In genomic region chr17:16468428-16468992, GRCh38 we compare ENCODE assay signal across 22 cellular contexts.
"Had no signal": no experiment of that assay in that cellular context is flagged by ENCODE, and none has a peak within 500 bp of the region (broad histone marks: within the 10 kb centered on the region; RNA-seq: fewer than 3 reads in every experiment).

No MANE protein-coding gene starts in this region.

- ATAC-seq: activated CD8-positive, alpha-beta memory T cell treated with anti-CD3 and anti-CD28 coated beads, Interleukin-2, amount 10 ng/mL, durations not matched to agents 7 days and 5 days; SK-N-SH treated with all-trans-retinoic acid at 6 μM for 48 hours had no signal

- FAIRE-seq: RCC 7860 had no signal

- H3K9ac ChIP-seq: KMS-11 had no signal

- H3K27ac ChIP-seq: KMS-11, SJSA1 had no signal

- DNase-seq: activated B cell treated with CpG ODN at 0.5 μM for 24 hours; activated CD4-positive, alpha-beta T cell treated with anti-CD3 and anti-CD28 coated beads for 1 hour; activated CD4-positive, alpha-beta T cell treated with anti-CD3 and anti-CD28 coated beads, Interleukin-2, amount 10 ng/mL, durations not matched to agents 24 days and 14 days; activated CD4-positive, alpha-beta T cell treated with anti-CD3 and anti-CD28 coated beads, Interleukin-2, amount 50 U/mL, for 48 hours; activated CD8-positive, alpha-beta memory T cell treated with anti-CD3 and anti-CD28 coated beads, Interleukin-2, amount 10 ng/mL, durations not matched to agents 7 days and 5 days; activated effector memory CD4-positive, alpha-beta T cell treated with anti-CD3 and anti-CD28 coated beads, Interleukin-2, amount 50 U/mL, for 16 hours; activated naive CD4-positive, alpha-beta T cell treated with anti-CD3 and anti-CD28 coated beads for 36 hours; activated T-cell treated with anti-CD3 and anti-CD28 coated beads, Interleukin-2, amount 50 U/mL, for 24 hours; caudate nucleus; MM.1S; NCI-H1105; NCI-H1436 treated with DMSO at 0.1 percent for 48 hours; NCI-H187 treated with DMSO at 0.1 percent for 48 hours; NCI-H2081 treated with DMSO at 0.1 percent for 48 hours; NCI-H446; NCI-H524; SHP77; SW 1271 had no signal

- H3K9me3 ChIP-seq: SJSA1 had no signal

- H3K27me3 ChIP-seq: SJSA1 had no signal

- H3K4me3 ChIP-seq: SJSA1 had no signal
